In the genomic region with DNA sequence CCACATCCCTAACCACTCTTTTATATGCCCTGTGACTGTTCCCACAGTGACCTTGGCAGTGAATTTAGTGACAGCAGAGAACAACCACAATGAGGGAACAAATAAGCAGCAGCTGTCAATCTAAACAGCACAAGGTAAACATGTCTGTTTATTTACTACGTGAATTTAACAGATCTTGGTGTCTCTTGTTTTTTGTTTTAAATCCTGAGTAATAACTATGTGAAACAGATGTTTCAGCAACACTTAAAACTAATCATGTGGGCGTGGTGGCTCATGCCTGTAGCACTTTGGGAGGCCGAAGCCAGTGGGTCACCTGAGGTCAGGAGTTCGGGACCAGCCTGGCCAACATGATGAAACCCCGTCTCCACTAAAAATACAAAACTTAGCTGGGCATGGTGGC, we compare ENCODE assay signal across 28 cellular contexts. TPM values are rescaled to one million over a fixed set of nuclear protein-coding genes. Genes with fewer than 3 reads are reported as not detected.
A peak's percentile ranks its signal among the peaks of the same experiment; 100 is the strongest.
DNase-seq lines count a peak whose midpoint lies in the region; ATAC-seq and TF ChIP-seq lines count a peak whose summit lies in the region.
"Had no signal": no experiment of that assay in that cellular context is flagged by ENCODE, and none has a peak within 500 bp of the region (broad histone marks: within the 10 kb centered on the region; RNA-seq: fewer than 3 reads in every experiment).

No MANE protein-coding gene starts in this region.

- no peak for TF ChIP-seq EP300 in tibial nerve (IDR thresholded peaks at IDR 0.05)

- H2BK15ac ChIP-seq in mesenchymal stem cell (ENCODE audit: low read depth, poor library complexity, severe bottlenecking) = no peak overlapping the region

- no peak overlapping the region for H3K23ac ChIP-seq in mesenchymal stem cell (ENCODE audit: low read length in 2 of 2)

- H3K9me3 ChIP-seq in mesenchymal stem cell (ENCODE audit: control insufficient read depth, low read length) (no peaks in the 10 kb centered on the region), tibial nerve (peaks cover 0 to 9% (median 0%) of the 10 kb centered on the region in 4 donors), left lung (no peaks in the 10 kb centered on the region)
- H3K9me3 ChIP-seq: BE2C, neutrophil, right lobe of liver, vagina had no signal

- no peak overlapping the region for H2AK5ac ChIP-seq in mesenchymal stem cell (ENCODE audit: low read length, severe bottlenecking)

- H2BK5ac ChIP-seq in mesenchymal stem cell (ENCODE audit: low read depth, low read length, poor library complexity, severe bottlenecking) = no peak overlapping the region

- H3K4me2 ChIP-seq in mesenchymal stem cell (ENCODE audit: low read length, poor library complexity, severe bottlenecking) = no peak overlapping the region
- H3K4me2 ChIP-seq: PC-9 had no signal

- no peak for TF ChIP-seq CTCF in epithelial cell of esophagus (IDR thresholded peaks at IDR 0.05; ENCODE audit: insufficient read depth, low read depth, low read length, missing control alignments)
- TF ChIP-seq CTCF in tibial nerve (IDR thresholded peaks at IDR 0.05) = no peak
- TF ChIP-seq CTCF in left lung (IDR thresholded peaks at IDR 0.05) = no peak

- no peak overlapping the region for H4K8ac ChIP-seq in mesenchymal stem cell (ENCODE audit: low read length)

- no peaks in the 10 kb centered on the region for H3K36me3 ChIP-seq in mesenchymal stem cell (ENCODE audit: control insufficient read depth in 1 of 2, insufficient read depth in 2 of 2, low read depth in 1 of 2, low read length in 2 of 2)
- no peaks in the 10 kb centered on the region for H3K36me3 ChIP-seq in tibial nerve
- H3K36me3 ChIP-seq in left lung = no peaks in the 10 kb centered on the region
- H3K36me3 ChIP-seq: BE2C, neutrophil, right lobe of liver, vagina had no signal

- no peak overlapping the region for H4K91ac ChIP-seq in mesenchymal stem cell (ENCODE audit: low read length)

- ATAC-seq in left lung = no peak
- ATAC-seq: CD8-positive, alpha-beta T cell; HCT116; left lobe of liver; right lobe of liver; stimulated activated naive CD8-positive, alpha-beta T cell treated with anti-CD3 and anti-CD28 coated beads, Interleukin-15, amount 100 ng/mL, for 72 hours had no signal

- H3K4me3 ChIP-seq in epithelial cell of esophagus (ENCODE audit: low read length) (no peak overlapping the region), mesenchymal stem cell (ENCODE audit: insufficient read depth in 1 of 2, low read depth in 1 of 2, low read length in 2 of 2) (no peak overlapping the region), tibial nerve (no peak overlapping the region), left lung (no peak overlapping the region)
- H3K4me3 ChIP-seq: PC-9, right lobe of liver, vagina had no signal

- H3K4ac ChIP-seq in mesenchymal stem cell (ENCODE audit: low read depth in 1 of 2, low read length in 2 of 2) = no peak overlapping the region

- H3K27ac ChIP-seq in mesenchymal stem cell (ENCODE audit: low read length, poor library complexity, severe bottlenecking) (no peak overlapping the region), tibial nerve (no peak overlapping the region), left lung (no peak overlapping the region)
- H3K27ac ChIP-seq: neutrophil, PC-9, right lobe of liver, vagina had no signal

- WGBS in mesenchymal stem cell = 59% methylated on average over 4 of the region's 5 CpGs
- 77% methylated on average over 5 of the region's 5 CpGs for WGBS in tibial nerve, 2 donors

- H2AFZ ChIP-seq in mesenchymal stem cell (ENCODE audit: low read depth, low read length) = no peak overlapping the region

- no peak overlapping the region for H2BK12ac ChIP-seq in mesenchymal stem cell (ENCODE audit: low read length in 2 of 2)

- no peaks in the 10 kb centered on the region for H3K4me1 ChIP-seq in mesenchymal stem cell (ENCODE audit: control insufficient read depth, insufficient read depth, low read depth, low read length)
- no peaks in the 10 kb centered on the region for H3K4me1 ChIP-seq in tibial nerve
- H3K4me1 ChIP-seq in left lung = no peaks in the 10 kb centered on the region
- H3K4me1 ChIP-seq: BE2C, right lobe of liver, vagina had no signal

- no peak overlapping the region for H3K14ac ChIP-seq in mesenchymal stem cell (ENCODE audit: low read length in 2 of 2)

- H3K27me3 ChIP-seq in mesenchymal stem cell (ENCODE audit: control insufficient read depth in 1 of 2, insufficient read depth in 1 of 2, low read length in 2 of 2) (no peaks in the 10 kb centered on the region), tibial nerve (no peaks in the 10 kb centered on the region), left lung (no peaks in the 10 kb centered on the region)
- H3K27me3 ChIP-seq: BE2C, neutrophil, right lobe of liver, vagina had no signal

- DNase-seq in DMS53 treated with DMSO at 0.1 percent for 48 hours (lab: John Stamatoyannopoulos, UW; ENCODE audit: unreplicated experiment) (peak; percentile 25), M059J (ENCODE audit: low read depth) (peak; percentile 43), epithelial cell of esophagus (ENCODE audit: low read depth) (peak; percentile 27), mesenchymal stem cell (no peak), tibial nerve (ENCODE audit: low spot score in 2 of 2) (no peak), NCI-H1105 treated with DMSO at 0.1 percent for 48 hours (lab: John Stamatoyannopoulos, UW) (no peak), left lung (no peak), epidermal melanocyte (ENCODE audit: insufficient read length, low spot score) (no peak)
- DNase-seq: activated CD4-positive, alpha-beta memory T cell treated with anti-CD3 and anti-CD28 coated beads, Interleukin-2, amount 10 ng/mL, durations not matched to agents 7 days and 5 days; activated CD8-positive, alpha-beta memory T cell treated with anti-CD3 and anti-CD28 coated beads, Interleukin-2, amount 50 U/mL, for 48 hours; activated naive CD4-positive, alpha-beta T cell treated with anti-CD3 and anti-CD28 coated beads for 36 hours; BE2C; caudate nucleus; CD8-positive, alpha-beta T cell; DMS153; glutamatergic neuron; NCI-H187 treated with DMSO at 0.1 percent for 48 hours; NCI-H524; NK-92 treated with Interleukin-12 subunit alpha and Interleukin-12 subunit beta, amount 100 ng/mL, for 24 hours; right lobe of liver; SHP77 treated with DMSO at 0.1 percent for 48 hours; stimulated activated CD8-positive, alpha-beta memory T cell treated with anti-CD3 and anti-CD28 coated beads, Interleukin-4, amount 100 ng/mL, for 48 hours; stimulated activated naive CD8-positive, alpha-beta T cell treated with anti-CD3 and anti-CD28 coated beads, Interleukin-15, amount 100 ng/mL, for 72 hours had no signal

- no peak for TF ChIP-seq POLR2A in tibial nerve (IDR thresholded peaks at IDR 0.05)

- intact Hi-C loops in left lung (cut with DNase I) = no loop called here

- no peak overlapping the region for H2BK120ac ChIP-seq in mesenchymal stem cell (ENCODE audit: low read depth, low read length)

- no peaks in the 10 kb centered on the region for H3K79me1 ChIP-seq in mesenchymal stem cell (replicated peaks; ENCODE audit: low read length, poor library complexity, severe bottlenecking)

- peak overlapping the region; percentile 85 for H3K9ac ChIP-seq in mesenchymal stem cell (ENCODE audit: low read length)

- H3K18ac ChIP-seq in mesenchymal stem cell (ENCODE audit: low read depth in 1 of 2, low read length in 2 of 2) = no peak overlapping the region

RNA-seq across cellular contexts. Expression of a gene that starts 17.0 kb away (rescaled TPM):
- 0.57 and 1.8 TPM in 2 replicates for total RNA-seq in M059J (2014; rRNA removed; shearing (Covaris generic))
- 0.88 TPM for polyA plus RNA-seq in mesenchymal stem cell (2013, experiment 1 of 2)
- polyA plus RNA-seq in mesenchymal stem cell (2013, experiment 2 of 2) = 0.74 TPM
- total RNA-seq in tibial nerve (1 to 10 TPM in 3 of 4 donors, under 1 TPM in 1; 0.87 to 6.7 (median 2.1) TPM), left lung (1 to 10 TPM; 1.1 to 3.2 TPM)

Comparison
In these comparisons a context has a peak if more than half of its experiments do, and no peak if none do; other contexts are left out.
1. DNase-seq: peak in DMS53 treated with DMSO at 0.1 percent for 48 hours (single experiment), M059J (single experiment) and epithelial cell of esophagus (single experiment); none in mesenchymal stem cell (single experiment), tibial nerve (0 of 2), NCI-H1105 treated with DMSO at 0.1 percent for 48 hours (single experiment), left lung (0 of 2) and epidermal melanocyte (single experiment).